Comparison of ENCODE assay signal across 29 cellular contexts in genomic region chr11:27477831-27478230, GRCh38. TPM values are rescaled to one million over a fixed set of nuclear protein-coding genes. Genes with fewer than 3 reads are reported as not detected.
"Had no signal": no experiment of that assay in that cellular context is flagged by ENCODE, and none has a peak within 500 bp of the region (broad histone marks: within the 10 kb centered on the region; RNA-seq: fewer than 3 reads in every experiment).

No MANE protein-coding gene starts in this region.

- H3K4me3 ChIP-seq: ascending aorta, cardiac muscle cell had no signal

- FAIRE-seq: bronchial epithelial cell, TTC549 had no signal

- ATAC-seq: activated CD8-positive, alpha-beta T cell treated with anti-CD3 and anti-CD28 coated beads for 36 hours; activated naive CD8-positive, alpha-beta T cell treated with anti-CD3 and anti-CD28 coated beads, Interleukin-2, amount 50 U/mL, for 24 hours had no signal

- H3K27ac ChIP-seq: ascending aorta, cardiac muscle cell, WERI-Rb-1 had no signal

- DNase-seq: activated B cell treated with CpG ODN at 0.5 μM for 24 hours; activated CD4-positive, alpha-beta memory T cell treated with anti-CD3 and anti-CD28 coated beads for 36 hours; activated CD4-positive, alpha-beta T cell treated with anti-CD3 and anti-CD28 coated beads for 4 hours; activated CD4-positive, alpha-beta T cell treated with anti-CD3 and anti-CD28 coated beads, Interleukin-2, amount 10 ng/mL, durations not matched to agents 24 days and 14 days; activated CD4-positive, alpha-beta T cell treated with anti-CD3 and anti-CD28 coated beads, Interleukin-2, amount 50 U/mL, for 1 hour; activated CD4-positive, alpha-beta T cell treated with anti-CD3 and anti-CD28 coated beads, Interleukin-2, amount 50 U/mL, for 4 hours; activated CD4-positive, CD25-positive, alpha-beta regulatory T cell treated with anti-CD3 and anti-CD28 coated beads, Interleukin-2, amount 50 U/mL, for 72 hours; activated CD8-positive, alpha-beta memory T cell treated with anti-CD3 and anti-CD28 coated beads, Interleukin-2, amount 50 U/mL, for 4 hours; activated CD8-positive, alpha-beta T cell treated with anti-CD3 and anti-CD28 coated beads for 36 hours; activated effector memory CD4-positive, alpha-beta T cell treated with Interleukin-2 at 50 U/mL for 16 hours; activated gamma-delta T cell; activated naive CD4-positive, alpha-beta T cell treated with anti-CD3 and anti-CD28 coated beads, Interleukin-2, amount 10 ng/mL, durations not matched to agents 7 days and 5 days; activated naive CD4-positive, alpha-beta T cell treated with Interleukin-2 at 50 U/mL for 16 hours; activated naive CD8-positive, alpha-beta T cell treated with anti-CD3 and anti-CD28 coated beads, Interleukin-2, amount 10 ng/mL, durations not matched to agents 7 days and 5 days; activated naive CD8-positive, alpha-beta T cell treated with anti-CD3 and anti-CD28 coated beads, Interleukin-2, amount 50 U/mL, for 24 hours; activated T-cell treated with anti-CD3 and anti-CD28 coated beads, Interleukin-2, amount 50 U/mL, for 24 hours; activated T-cell treated with anti-CD3 and anti-CD28 coated beads, Interleukin-2, amount 50 U/mL, for 48 hours; amygdala; anterior cingulate cortex; caudate nucleus; cerebellar nuclear complex; T-helper 1 cell; T-helper 2 cell; T-helper 9 cell; WERI-Rb-1 had no signal

- H3K4me1 ChIP-seq: ascending aorta had no signal

- H3K27me3 ChIP-seq: ascending aorta, cardiac muscle cell had no signal

- H3K36me3 ChIP-seq: ascending aorta, cardiac muscle cell, WERI-Rb-1 had no signal

- H3K9me3 ChIP-seq: ascending aorta had no signal

RNA-seq across cellular contexts. Expression of gene LGR4, which starts 5.2 kb away (rescaled TPM):
- total RNA-seq: activated CD4-positive, alpha-beta T cell treated with anti-CD3 and anti-CD28 coated beads, Interleukin-2, amount 10 ng/mL, durations not matched to agents 24 days and 14 days had no signal
